ENCODE assay signal across 18 cellular contexts in genomic region chr10:119669975-119670640, GRCh38. TPM values are rescaled to one million over a fixed set of nuclear protein-coding genes. Genes with fewer than 3 reads are reported as not detected.
A peak's percentile ranks its signal among the peaks of the same experiment; 100 is the strongest.
DNase-seq lines count a peak whose midpoint lies in the region; ATAC-seq and TF ChIP-seq lines count a peak whose summit lies in the region.
"Had no signal": no experiment of that assay in that cellular context is flagged by ENCODE, and none has a peak within 500 bp of the region (broad histone marks: within the 10 kb centered on the region; RNA-seq: fewer than 3 reads in every experiment).

No MANE protein-coding gene starts in this region.

- no peaks in the 10 kb centered on the region for H3K9me3 Mint-ChIP-seq in endothelial cell (ENCODE audit: unreplicated experiment)
- H3K9me3 Mint-ChIP-seq: activated CD8-positive, alpha-beta T cell treated with anti-CD3 and anti-CD28 coated beads for 36 hours; activated T-helper 1 cell treated with anti-CD3 and anti-CD28 coated beads, Interleukin-12 subunit alpha, Interleukin-12 subunit beta, Interleukin-2, Interleukin-4 antibody, amounts not matched to agents 30 ng/mL and 10 ng/mL and 1 ng/mL, durations not matched to agents 14 hours and 24 hours and 36 hours; stimulated activated naive CD8-positive, alpha-beta T cell treated with anti-CD3 and anti-CD28 coated beads, Interleukin-15, amount 100 ng/mL, for 72 hours had no signal

- no peak overlapping the region for H2AFZ ChIP-seq in GM23248

- no peaks in the 10 kb centered on the region for H3K9me2 ChIP-seq in GM23248 (ENCODE audit: insufficient read depth)

- peaks cover 16% of the 10 kb centered on the region; the same call in 1 of the 2 replicates for H3K36me3 ChIP-seq in GM23248 (ENCODE audit: low read depth)
- peaks cover 0 to 57% (median 48%) of the 10 kb centered on the region in 9 donors for H3K36me3 ChIP-seq in heart right ventricle
- H3K36me3 ChIP-seq in psoas muscle (ENCODE audit: insufficient read depth in 1 of 2, low read depth in 1 of 2): peaks cover 22 to 59% of the 10 kb centered on the region in 2 donors
- H3K36me3 ChIP-seq: ovary had no signal

- no peaks in the 10 kb centered on the region for H4K20me1 ChIP-seq in GM23248 (ENCODE audit: insufficient read depth)

- CTCF ChIA-PET in RWPE1 (lab: Yijun Ruan, JAX): interaction anchor here (0.6 to 1.1 kb wide), 3 partner anchors 11 to 83 kb away, joined by 3 read pairs; no protein-coding TSS in a partner anchor

- intact Hi-C loops in heart right ventricle (cut with DNase I) (no loop called here), psoas muscle (cut with DNase I) (loop anchor here in 1 of 2 donors (2.0 kb wide), 1 partner anchor 17 kb away; no protein-coding TSS in a partner anchor)

- H3K27ac Mint-ChIP-seq in endothelial cell (ENCODE audit: unreplicated experiment): no peak overlapping the region
- H3K27ac Mint-ChIP-seq: activated CD8-positive, alpha-beta T cell treated with anti-CD3 and anti-CD28 coated beads for 36 hours; activated T-helper 1 cell treated with anti-CD3 and anti-CD28 coated beads, Interleukin-12 subunit alpha, Interleukin-12 subunit beta, Interleukin-2, Interleukin-4 antibody, amounts not matched to agents 30 ng/mL and 10 ng/mL and 1 ng/mL, durations not matched to agents 14 hours and 24 hours and 36 hours; stimulated activated naive CD8-positive, alpha-beta T cell treated with anti-CD3 and anti-CD28 coated beads, Interleukin-15, amount 100 ng/mL, for 72 hours had no signal

- H3K27me3 Mint-ChIP-seq in endothelial cell (ENCODE audit: unreplicated experiment): peaks cover 10% of the 10 kb centered on the region
- H3K27me3 Mint-ChIP-seq: activated CD8-positive, alpha-beta T cell treated with anti-CD3 and anti-CD28 coated beads for 36 hours; stimulated activated naive CD8-positive, alpha-beta T cell treated with anti-CD3 and anti-CD28 coated beads, Interleukin-15, amount 100 ng/mL, for 72 hours had no signal

- POLR2A ChIA-PET in RWPE1 (lab: Yijun Ruan, JAX; ENCODE audit: low non-redundant PET): interaction anchor here (2.0 kb wide), 1 partner anchor 19 kb away, joined by 6 read pairs; the partner anchor contains the start of gene BAG3

- H3K4me3 ChIP-seq in GM23248 (no peak overlapping the region), heart right ventricle (no peak overlapping the region), psoas muscle (peak overlapping the region; percentile 53)
- H3K4me3 ChIP-seq: adrenal gland; BLaER1 treated with 17β-estradiol and CSF1 and Interleukin-3, amounts not matched to agents 10 nM and 100 nM; ovary; Peyer's patch had no signal

- H3K36me3 Mint-ChIP-seq in endothelial cell (ENCODE audit: low read depth, unreplicated experiment): peaks cover 26% of the 10 kb centered on the region

- peak overlapping the region; percentile 0 for H3K4me2 ChIP-seq in GM23248 (ENCODE audit: unreplicated experiment)

- H3K9ac ChIP-seq in GM23248: 0 out of 2 replicates have a peak overlapping the region, but pooled peaks have one; percentile 2

- peak in 5 of 8 donors; percentile 3 to 24 (median 5) for ATAC-seq in heart right ventricle
- ATAC-seq in psoas muscle: peak; percentile 3 to 58 (median 34)
- ATAC-seq in GM21515 (IDR thresholded peaks at IDR 0.05; ENCODE audit: unreplicated experiment): no peak
- ATAC-seq: activated CD8-positive, alpha-beta T cell treated with anti-CD3 and anti-CD28 coated beads for 36 hours; stimulated activated naive CD8-positive, alpha-beta T cell treated with anti-CD3 and anti-CD28 coated beads, Interleukin-15, amount 100 ng/mL, for 72 hours had no signal

- peaks cover 9% of the 10 kb centered on the region for H3K4me1 Mint-ChIP-seq in endothelial cell (ENCODE audit: unreplicated experiment)

- DNase-seq in GM23248: no peak
- no peak for DNase-seq in RWPE1 (ENCODE audit: low spot score)
- no peak for DNase-seq in heart right ventricle
- DNase-seq in psoas muscle: peak; percentile 69 to 77
- DNase-seq in endothelial cell (ENCODE audit: low spot score): no peak
- no peak for DNase-seq in AML-193 (lab: John Stamatoyannopoulos, UW)
- DNase-seq: activated CD8-positive, alpha-beta T cell treated with anti-CD3 and anti-CD28 coated beads for 36 hours; adrenal gland; erythroblast; kidney glomerular epithelial cell; NCI-H1694 treated with DMSO at 0.1 percent for 48 hours; ovary; Peyer's patch; stimulated activated naive CD8-positive, alpha-beta T cell treated with anti-CD3 and anti-CD28 coated beads, Interleukin-15, amount 100 ng/mL, for 72 hours had no signal

- H3K4me3 Mint-ChIP-seq in endothelial cell (ENCODE audit: unreplicated experiment): no peak overlapping the region
- H3K4me3 Mint-ChIP-seq: activated CD8-positive, alpha-beta T cell treated with anti-CD3 and anti-CD28 coated beads for 36 hours; activated T-helper 1 cell treated with anti-CD3 and anti-CD28 coated beads, Interleukin-12 subunit alpha, Interleukin-12 subunit beta, Interleukin-2, Interleukin-4 antibody, amounts not matched to agents 30 ng/mL and 10 ng/mL and 1 ng/mL, durations not matched to agents 14 hours and 24 hours and 36 hours; stimulated activated naive CD8-positive, alpha-beta T cell treated with anti-CD3 and anti-CD28 coated beads, Interleukin-15, amount 100 ng/mL, for 72 hours had no signal

- in situ Hi-C loops in GM23248 (cut with MboI): no loop called here

- H3K27ac ChIP-seq in GM23248 (peak overlapping the region; percentile 42), RWPE1 (peak overlapping the region; percentile 99), heart right ventricle (peak overlapping the region in 8 of 10 donors; percentile 29 to 86 (median 79)), psoas muscle (peak overlapping the region; percentile 99)
- H3K27ac ChIP-seq: ovary, Peyer's patch, VCaP had no signal

- peaks cover 36% of the 10 kb centered on the region for H3F3A ChIP-seq in GM23248 (ENCODE audit: insufficient read depth)

- 93 to 95% methylated on average over 18 of the region's 18 CpGs for WGBS in GM23248 (ENCODE audit: low coverage in 1 of 2, low lambda C conversion rate in 2 of 2, missing lambda C conversion rate in 2 of 2), 2 experiments
- 60 to 74% methylated on average over 18 of the region's 18 CpGs for WGBS in heart right ventricle, 2 donors
- WGBS in psoas muscle, 3 donors: 44 to 59% (median 46%) methylated on average over 18 of the region's 18 CpGs

- H3K4me1 ChIP-seq in GM23248 (ENCODE audit: insufficient read depth) (peaks cover 53% of the 10 kb centered on the region), heart right ventricle (peaks cover 23 to 89% (median 62%) of the 10 kb centered on the region in 9 donors), psoas muscle (peaks cover 82% of the 10 kb centered on the region)

- H3K27me3 ChIP-seq in GM23248 (replicated peaks; ENCODE audit: insufficient read depth) (no peaks in the 10 kb centered on the region), heart right ventricle (no peaks in the 10 kb centered on the region), psoas muscle (ENCODE audit: insufficient read depth in 3 of 3, low read length in 2 of 3) (no peaks in the 10 kb centered on the region)
- H3K27me3 ChIP-seq: adrenal gland; BLaER1 treated with 17β-estradiol and CSF1 and Interleukin-3, amounts not matched to agents 10 nM and 100 nM; ovary; Peyer's patch had no signal

- TF ChIP-seq CTCF in RWPE1 (conservative IDR thresholded peaks at IDR 0.05; ENCODE audit: low read depth) (no peak), heart right ventricle (IDR thresholded peaks at IDR 0.05) (no peak), psoas muscle (IDR thresholded peaks at IDR 0.05) (no peak), endothelial cell (IDR thresholded peaks at IDR 0.05; ENCODE audit: unreplicated experiment) (no peak)

- H3K9me3 ChIP-seq in GM23248 (ENCODE audit: low read depth): no peaks in the 10 kb centered on the region
- H3K9me3 ChIP-seq in heart right ventricle: no peaks in the 10 kb centered on the region
- H3K9me3 ChIP-seq in psoas muscle: no peaks in the 10 kb centered on the region
- H3K9me3 ChIP-seq: adrenal gland, ovary, Peyer's patch had no signal

- H3K79me2 ChIP-seq in GM23248 (ENCODE audit: insufficient read depth): peaks cover 97% of the 10 kb centered on the region

RNA-seq across cellular contexts. Expression of gene BAG3, which starts 18.9 kb away (rescaled TPM):
- total RNA-seq in GM23248 (2014; rRNA removed; shearing (Covaris generic)): 18.1 and 20.0 TPM in 2 replicates
- polyA plus RNA-seq in GM23248 (2016; fragmentation: Nextera tagmentation; extraction: Ambion mirVana) (88.2 and 99.5 TPM in 2 replicates), heart right ventricle (100 to 1,000 TPM in 1 of 2 donors, 10 to 100 TPM in 1; 42.5 to 193 TPM), psoas muscle (100 to 1,000 TPM; 283 to 571 (median 364) TPM)
- total RNA-seq in heart right ventricle (100 to 1,000 TPM; 115 to 191 (median 145) TPM), psoas muscle (100 to 1,000 TPM; 354 to 855 (median 486) TPM), endothelial cell (ENCODE audit: unreplicated experiment) (24.6 TPM)

RNA-seq across cellular contexts. Expression of gene INPP5F, which starts 55.7 kb away (rescaled TPM):
- 9.9 and 10.9 TPM in 2 replicates for total RNA-seq in GM23248 (2014; rRNA removed; shearing (Covaris generic))
- polyA plus RNA-seq in GM23248 (2016; fragmentation: Nextera tagmentation; extraction: Ambion mirVana): 6.6 and 8.5 TPM in 2 replicates
- total RNA-seq in heart right ventricle: 10 to 100 TPM in 2 of 10 donors, 1 to 10 TPM in 8; 4.2 to 13.3 (median 7.5) TPM
- 1 to 10 TPM; 4.0 to 4.5 TPM for polyA plus RNA-seq in heart right ventricle
- total RNA-seq in psoas muscle: 10 to 100 TPM in 3 of 4 donors, 1 to 10 TPM in 1; 8.0 to 12.3 (median 10.7) TPM
- polyA plus RNA-seq in psoas muscle: 10 to 100 TPM in 1 of 3 donors, 1 to 10 TPM in 2; 6.0 to 10.0 (median 8.0) TPM
- 45.7 TPM for total RNA-seq in endothelial cell (ENCODE audit: unreplicated experiment)

Comparison
In these comparisons a context has a peak if more than half of its experiments do, and no peak if none do; other contexts are left out.
1. DNase-seq: peak in psoas muscle (2 of 2); none in GM23248 (single experiment), RWPE1 (single experiment), heart right ventricle (0 of 2), endothelial cell (single experiment) and AML-193 (0 of 2).
2. H3K27ac ChIP-seq: peak in every context shown above with its lines; median percentile 99 in RWPE1; 99 in psoas muscle; 79 in heart right ventricle; 42 in GM23248.